1 cellular context compared by ENCODE assay signal in the genomic region with DNA sequence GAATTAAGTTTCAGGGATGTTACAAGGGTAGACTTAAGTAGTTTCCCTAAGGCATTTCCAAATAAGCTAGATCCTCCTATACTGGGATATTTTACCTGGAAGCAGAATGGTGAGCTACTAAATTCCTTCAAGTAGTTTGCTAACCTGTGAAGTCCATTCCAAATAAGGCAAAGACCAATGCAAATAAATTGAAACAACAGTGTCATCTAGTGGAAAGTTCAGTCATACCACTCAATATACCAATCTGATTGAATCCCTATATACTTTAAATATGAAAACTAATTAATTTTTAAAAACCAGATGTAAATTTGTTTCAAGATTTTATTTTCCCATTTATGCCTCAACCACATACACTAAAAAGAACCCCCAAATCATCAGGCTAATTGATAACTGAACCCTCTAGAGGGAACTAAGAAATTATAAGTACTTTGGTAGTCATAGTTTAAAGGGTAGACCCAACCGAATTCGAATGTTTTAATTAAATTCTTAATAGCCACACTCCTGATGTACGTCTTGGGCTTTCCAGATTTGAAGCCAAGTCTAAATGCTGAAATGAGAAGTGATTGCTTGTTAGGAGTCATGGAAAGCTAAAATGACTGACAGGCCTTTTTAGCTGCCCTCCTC.
TF ChIP-seq lines count a peak whose summit lies in the region.

No MANE protein-coding gene starts in this region.

TF ChIP-seq in H1, 55 proteins besides CTCF, POLR2A, EP300 and RAD21 (continued from another document):
- no peak for TF ChIP-seq RBBP5 (IDR thresholded peaks at IDR 0.05; ENCODE audit: borderline replicate concordance, low read depth, low read length)
- no peak for TF ChIP-seq RFX5 (IDR thresholded peaks at IDR 0.05; ENCODE audit: borderline replicate concordance, low read depth, low read length)
- TF ChIP-seq GABPA (IDR thresholded peaks at IDR 0.05; ENCODE audit: borderline replicate concordance, insufficient read depth, low read length) = no peak
- TF ChIP-seq RXRA (IDR thresholded peaks at IDR 0.05; ENCODE audit: insufficient read depth, low read depth, low read length) = no peak
- TF ChIP-seq CTBP2 (IDR thresholded peaks at IDR 0.05; ENCODE audit: borderline replicate concordance, insufficient read depth, insufficient read length, low read length) = no peak
- TF ChIP-seq PHF8 (conservative IDR thresholded peaks at IDR 0.05; ENCODE audit: low read depth, low read length) = no peak
- TF ChIP-seq KDM5A (IDR thresholded peaks at IDR 0.05; ENCODE audit: low read length) = no peak
- no peak for TF ChIP-seq TAF1 (IDR thresholded peaks at IDR 0.05; ENCODE audit: low read depth, low read length)
- no peak for TF ChIP-seq NANOG (IDR thresholded peaks at IDR 0.05; ENCODE audit: insufficient read depth, low read depth, low read length, poor library complexity, severe bottlenecking)
- no peak for TF ChIP-seq BCL11A (IDR thresholded peaks at IDR 0.05; ENCODE audit: low read depth in 2 of 2, low read length in 2 of 2)
- TF ChIP-seq JUND (IDR thresholded peaks at IDR 0.05; ENCODE audit: low read length) = no peak
- TF ChIP-seq, protein P1, sequence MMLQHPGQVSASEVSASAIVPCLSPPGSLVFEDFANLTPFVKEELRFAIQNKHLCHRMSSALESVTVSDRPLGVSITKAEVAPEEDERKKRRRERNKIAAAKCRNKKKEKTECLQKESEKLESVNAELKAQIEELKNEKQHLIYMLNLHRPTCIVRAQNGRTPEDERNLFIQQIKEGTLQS (IDR thresholded peaks at IDR 0.05; ENCODE audit: insufficient read depth, low read depth, low read length) = no peak
- no peak for TF ChIP-seq FOSL1 (IDR thresholded peaks at IDR 0.05; ENCODE audit: insufficient read depth, low read depth, low read length)
- no peak for TF ChIP-seq SUZ12 (IDR thresholded peaks at IDR 0.05; ENCODE audit: low read length)
